22 cellular contexts compared by ENCODE assay signal in genomic region chr7:129285195-129285594, GRCh38.
DNase-seq lines count a peak whose midpoint lies in the region; ATAC-seq, FAIRE-seq and TF ChIP-seq lines count a peak whose summit lies in the region.
"Had no signal": no experiment of that assay in that cellular context is flagged by ENCODE, and none has a peak within 500 bp of the region (broad histone marks: within the 10 kb centered on the region; RNA-seq: fewer than 3 reads in every experiment).

No MANE protein-coding gene starts in this region.

- H2AFZ ChIP-seq in GM23338 (no peak overlapping the region), endothelial cell of umbilical vein (ENCODE audit: low read depth, low read length) (peak overlapping the region; percentile 27), neuronal stem cell (ENCODE audit: low read length) (peak overlapping the region; percentile 2)

- intact Hi-C loops in endothelial cell of umbilical vein (cut with micrococcal nuclease) (no loop called here), esophagus squamous epithelium (cut with DNase I) (no loop called here)

- no peaks in the 10 kb centered on the region for H3K9me3 Mint-ChIP-seq in GM23338
- H3K9me3 Mint-ChIP-seq in activated T-helper 17 cell treated with anti-CD3 and anti-CD28 coated beads, Interleukin-2, amount 50 U/mL, for 72 hours = no peaks in the 10 kb centered on the region
- H3K9me3 Mint-ChIP-seq: CD4-positive, CD25-positive, alpha-beta regulatory T cell had no signal

- H3K4me3 Mint-ChIP-seq in GM23338 = no peak overlapping the region
- H3K4me3 Mint-ChIP-seq in activated T-helper 17 cell treated with anti-CD3 and anti-CD28 coated beads, Interleukin-2, amount 50 U/mL, for 72 hours = no peak overlapping the region
- H3K4me3 Mint-ChIP-seq: CD4-positive, CD25-positive, alpha-beta regulatory T cell had no signal

- no peaks in the 10 kb centered on the region for H3K79me2 ChIP-seq in GM23338 (replicated peaks; ENCODE audit: insufficient read depth)
- no peaks in the 10 kb centered on the region for H3K79me2 ChIP-seq in endothelial cell of umbilical vein (ENCODE audit: control insufficient read depth, insufficient read depth, low read length)

- no TSS peak for BruUV-seq in endothelial cell of umbilical vein (replicated peaks; lab: Mats Ljungman, UMichigan)

- 0 out of 2 replicates have a peak, but pooled peaks cover 4% of the 10 kb centered on the region for H4K20me1 ChIP-seq in GM23338 (replicated peaks; ENCODE audit: insufficient read depth)
- no peaks in the 10 kb centered on the region for H4K20me1 ChIP-seq in endothelial cell of umbilical vein (replicated peaks; ENCODE audit: control insufficient read depth, extremely low read depth, insufficient read depth, low read length)

- H4K8ac ChIP-seq in neuronal stem cell (ENCODE audit: low read depth, low read length) = no peak overlapping the region

- no peak overlapping the region for H3K14ac ChIP-seq in neuronal stem cell (ENCODE audit: low read length)

- TF ChIP-seq POLR2A in endothelial cell of umbilical vein (IDR thresholded peaks at IDR 0.05; ENCODE audit: low read depth, low read length) (no peak), esophagus squamous epithelium (IDR thresholded peaks at IDR 0.05) (no peak)

- FAIRE-seq in endothelial cell of umbilical vein (lab: Jason Lieb, UNC) = no peak

- no peak overlapping the region for H2BK120ac ChIP-seq in neuronal stem cell (ENCODE audit: low read depth, low read length)

- H3F3A ChIP-seq in GM23338 (replicated peaks; ENCODE audit: low read depth) = no peaks in the 10 kb centered on the region

- no peak overlapping the region for H3K23ac ChIP-seq in neuronal stem cell (ENCODE audit: low read depth, low read length, poor library complexity)

- ATAC-seq in GM23338 = 0 out of 3 replicates have a peak, but pooled peaks have one; percentile 24
- ATAC-seq in activated T-helper 17 cell treated with anti-CD3 and anti-CD28 coated beads, Interleukin-2, amount 50 U/mL, for 72 hours (replicated peaks) = no peak
- ATAC-seq: HCT116 had no signal

- H3K27ac Mint-ChIP-seq in GM23338 = no peak overlapping the region
- peak overlapping the region; percentile 32 for H3K27ac Mint-ChIP-seq in activated T-helper 17 cell treated with anti-CD3 and anti-CD28 coated beads, Interleukin-2, amount 50 U/mL, for 72 hours

- H3K4ac ChIP-seq in neuronal stem cell (ENCODE audit: low read length) = no peak overlapping the region

- no peak overlapping the region for H2AK5ac ChIP-seq in neuronal stem cell (ENCODE audit: low read depth, low read length)

- H3K4me1 Mint-ChIP-seq in GM23338 = peaks cover 23% of the 10 kb centered on the region
- no peaks in the 10 kb centered on the region for H3K4me1 Mint-ChIP-seq in activated T-helper 17 cell treated with anti-CD3 and anti-CD28 coated beads, Interleukin-2, amount 50 U/mL, for 72 hours

- H3K27me3 Mint-ChIP-seq in GM23338 (ENCODE audit: insufficient read depth, low read depth, poor library complexity) = peaks cover 2% of the 10 kb centered on the region
- H3K27me3 Mint-ChIP-seq in activated T-helper 17 cell treated with anti-CD3 and anti-CD28 coated beads, Interleukin-2, amount 50 U/mL, for 72 hours = no peaks in the 10 kb centered on the region
- H3K27me3 Mint-ChIP-seq: CD4-positive, CD25-positive, alpha-beta regulatory T cell had no signal

- H3K9me1 ChIP-seq in endothelial cell of umbilical vein (replicated peaks; ENCODE audit: control insufficient read depth, extremely low read depth, insufficient read depth, low read length) = no peaks in the 10 kb centered on the region

- no peaks in the 10 kb centered on the region for H3K9me2 ChIP-seq in GM23338 (ENCODE audit: insufficient read depth)

- H3K4me3 ChIP-seq in GM23338 (no peak overlapping the region), endothelial cell of umbilical vein (replicated peaks in 1 of 3; ENCODE audit: insufficient read depth in 1 of 3, low read depth in 1 of 3, low read length in 3 of 3) (no peak overlapping the region), neuronal stem cell (ENCODE audit: low read length in 2 of 2) (no peak overlapping the region), esophagus squamous epithelium (no peak overlapping the region)

- H3K4me1 ChIP-seq in GM23338 (ENCODE audit: insufficient read depth) (peaks cover 19% of the 10 kb centered on the region), endothelial cell of umbilical vein (ENCODE audit: control insufficient read depth, extremely low read depth, insufficient read depth, low read length) (peaks cover 21% of the 10 kb centered on the region), neuronal stem cell (ENCODE audit: control insufficient read depth in 2 of 2, insufficient read depth in 1 of 2, low read depth in 1 of 2, low read length in 2 of 2) (peaks cover 10 to 17% of the 10 kb centered on the region in 2 donors), esophagus squamous epithelium (peaks cover 0 to 4% (median 0%) of the 10 kb centered on the region in 3 donors)
- H3K4me1 ChIP-seq: BE2C had no signal

- H3K18ac ChIP-seq in neuronal stem cell (ENCODE audit: low read length) = no peak overlapping the region

- H2BK5ac ChIP-seq in neuronal stem cell (ENCODE audit: low read length) = no peak overlapping the region

- peaks cover 5% of the 10 kb centered on the region; the same call in 2 of the 3 replicates for H3K36me3 Mint-ChIP-seq in GM23338 (ENCODE audit: low read depth)
- H3K36me3 Mint-ChIP-seq in activated T-helper 17 cell treated with anti-CD3 and anti-CD28 coated beads, Interleukin-2, amount 50 U/mL, for 72 hours (ENCODE audit: low read depth) = no peaks in the 10 kb centered on the region

- no peak overlapping the region for H4K91ac ChIP-seq in neuronal stem cell (ENCODE audit: low read depth, low read length, poor library complexity)

- H3K4me2 ChIP-seq in GM23338 (no peak overlapping the region), endothelial cell of umbilical vein (ENCODE audit: insufficient read depth, low read length) (no peak overlapping the region), neuronal stem cell (ENCODE audit: insufficient read depth, low read length, poor library complexity, severe bottlenecking) (no peak overlapping the region)

- CTCF ChIA-PET in endothelial cell of umbilical vein (lab: Charles Lee) = interaction anchor here (0.6 to 3.9 kb wide), 5 partner anchors 11 to 67 kb away, joined by 3 to 44 read pairs (median 5); no protein-coding TSS in a partner anchor
- CTCF ChIA-PET in RWPE1 (lab: Yijun Ruan, JAX) = interaction anchor here (0.6 to 1.2 kb wide), 2 partner anchors 13 to 67 kb away, joined by 3 read pairs; no protein-coding TSS in a partner anchor

- H2BK12ac ChIP-seq in neuronal stem cell (ENCODE audit: low read length) = no peak overlapping the region

- H3K36me3 ChIP-seq in GM23338 (ENCODE audit: insufficient read depth) (no peaks in the 10 kb centered on the region), endothelial cell of umbilical vein (ENCODE audit: control insufficient read depth in 2 of 2, extremely low read depth in 1 of 2, insufficient read depth in 2 of 2, low read length in 2 of 2) (no peaks in the 10 kb centered on the region), neuronal stem cell (replicated peaks in 1 of 2; ENCODE audit: control insufficient read depth in 2 of 2, insufficient read depth in 2 of 2, low read length in 2 of 2) (peaks cover 0 to 25% of the 10 kb centered on the region in 2 donors), esophagus squamous epithelium (peaks cover 0 to 11% (median 0%) of the 10 kb centered on the region in 3 donors)
- H3K36me3 ChIP-seq: BE2C had no signal

- H3K27me3 ChIP-seq in GM23338 (ENCODE audit: insufficient read depth) (no peaks in the 10 kb centered on the region), endothelial cell of umbilical vein (ENCODE audit: control insufficient read depth in 2 of 2, insufficient read depth in 2 of 2, low read length in 2 of 2) (no peaks in the 10 kb centered on the region), neuronal stem cell (ENCODE audit: control insufficient read depth in 3 of 3, insufficient read depth in 3 of 3, low read depth in 1 of 3, low read length in 3 of 3) (no peaks in the 10 kb centered on the region), esophagus squamous epithelium (no peaks in the 10 kb centered on the region)
- H3K27me3 ChIP-seq: BE2C had no signal

- TF ChIP-seq CTCF in GM23338 (conservative IDR thresholded peaks at IDR 0.05; ENCODE audit: low read depth in 2 of 2) = no peak
- TF ChIP-seq CTCF in endothelial cell of umbilical vein (IDR thresholded peaks at IDR 0.05; ENCODE audit: extremely low read depth in 1 of 2, insufficient read depth in 1 of 2, low read depth in 1 of 2, low read length in 2 of 2) = no peak
- TF ChIP-seq CTCF in RWPE1 (conservative IDR thresholded peaks at IDR 0.05; ENCODE audit: low read depth) = no peak
- no peak for TF ChIP-seq CTCF in esophagus squamous epithelium (IDR thresholded peaks at IDR 0.05)

- POLR2A ChIA-PET in endothelial cell of umbilical vein (lab: Charles Lee) = no interaction called here
- POLR2A ChIA-PET in RWPE1 (lab: Yijun Ruan, JAX; ENCODE audit: low non-redundant PET) = no interaction called here

- H3K9me3 ChIP-seq in endothelial cell of umbilical vein (replicated peaks; ENCODE audit: control insufficient read depth, insufficient read depth, low read length) (no peaks in the 10 kb centered on the region), neuronal stem cell (replicated peaks in 1 of 2; ENCODE audit: control insufficient read depth in 2 of 2, insufficient read depth in 1 of 2, low read depth in 1 of 2, low read length in 2 of 2) (no peaks in the 10 kb centered on the region), esophagus squamous epithelium (no peaks in the 10 kb centered on the region)
- H3K9me3 ChIP-seq: BE2C had no signal

- H3K27ac ChIP-seq in GM23338 (ENCODE audit: low read depth) (peak overlapping the region; percentile 43; the same call in 1 of the 2 replicates), endothelial cell of umbilical vein (ENCODE audit: insufficient read depth, low read depth, low read length) (no peak overlapping the region), neuronal stem cell (replicated peaks; ENCODE audit: low read length) (no peak overlapping the region), RWPE1 (no peak overlapping the region), esophagus squamous epithelium (no peak overlapping the region)

- no peak for DNase-seq in GM23338 (ENCODE audit: low spot score)
- no peak for DNase-seq in endothelial cell of umbilical vein (ENCODE audit: low read depth, low spot score)
- DNase-seq in neuronal stem cell (ENCODE audit: low spot score) = no peak
- no peak for DNase-seq in RWPE1 (ENCODE audit: low spot score)
- DNase-seq in NCI-H446 (lab: John Stamatoyannopoulos, UW) = no peak
- DNase-seq in esophagus squamous epithelium (lab: John Stamatoyannopoulos, UW) = no peak
- no peak for DNase-seq in cerebellar cortex (ENCODE audit: low spot score)
- DNase-seq: 8988T; BE2C; CD4-positive, CD25-positive, alpha-beta regulatory T cell; COR-L47; DMS 273 treated with DMSO at 0.1 percent for 48 hours; DND-41; KG1; MV-4-11; NCI-H1694 treated with DMSO at 0.1 percent for 48 hours; NCI-H510A treated with DMSO at 0.1 percent for 48 hours; NCI-H774; OCI-M1; SHP77 had no signal

- dilution Hi-C loops in endothelial cell of umbilical vein (cut with MboI; ENCODE audit: extremely low pct_ligation_motif_present, low sequenced_read_pairs) = no loop called here

- no peak overlapping the region for H3K9ac ChIP-seq in endothelial cell of umbilical vein (replicated peaks; ENCODE audit: extremely low read depth, insufficient read depth, low read length)
- H3K9ac ChIP-seq in neuronal stem cell (ENCODE audit: low read depth, low read length, poor library complexity) = no peak overlapping the region

- no peak overlapping the region for H2BK15ac ChIP-seq in neuronal stem cell (ENCODE audit: low read length)

- peaks cover 3% of the 10 kb centered on the region for H3K79me1 ChIP-seq in neuronal stem cell (ENCODE audit: low read depth, low read length)
